ENCODE assay signal across 18 cellular contexts in genomic region chr9:76443887-76444286, GRCh38. TPM values are rescaled to one million over a fixed set of nuclear protein-coding genes. Genes with fewer than 3 reads are reported as not detected.
A peak's percentile ranks its signal among the peaks of the same experiment; 100 is the strongest.
DNase-seq lines count a peak whose midpoint lies in the region; ATAC-seq and TF ChIP-seq lines count a peak whose summit lies in the region.
"Had no signal": no experiment of that assay in that cellular context is flagged by ENCODE, and none has a peak within 500 bp of the region (broad histone marks: within the 10 kb centered on the region; RNA-seq: fewer than 3 reads in every experiment).

No MANE protein-coding gene starts in this region.

- peaks cover 1% of the 10 kb centered on the region for H3K36me3 Mint-ChIP-seq in activated CD8-positive, alpha-beta T cell treated with anti-CD3 and anti-CD28 coated beads for 36 hours (ENCODE audit: low read depth)
- H3K36me3 Mint-ChIP-seq in activated CD8-positive, alpha-beta T cell treated with anti-CD3 and anti-CD28 coated beads, Interleukin-2, amount 10 ng/mL, durations not matched to agents 7 days and 5 days (ENCODE audit: low read depth), result peaks cover 2% of the 10 kb centered on the region
- peaks cover 3% of the 10 kb centered on the region for H3K36me3 Mint-ChIP-seq in CD4-positive, CD25-positive, alpha-beta regulatory T cell
- H3K36me3 Mint-ChIP-seq in activated T-helper 1 cell treated with anti-CD3 and anti-CD28 coated beads, Interleukin-12 subunit alpha, Interleukin-12 subunit beta, Interleukin-2, Interleukin-4 antibody, amounts not matched to agents 30 ng/mL and 10 ng/mL and 1 ng/mL, durations not matched to agents 14 hours and 24 hours and 36 hours (ENCODE audit: low read depth), result peaks cover 6% of the 10 kb centered on the region

- H3K79me2 ChIP-seq in hepatocyte, result no peaks in the 10 kb centered on the region

- peak overlapping the region; percentile 33 for H3K4me3 Mint-ChIP-seq in activated CD8-positive, alpha-beta T cell treated with anti-CD3 and anti-CD28 coated beads for 36 hours
- H3K4me3 Mint-ChIP-seq in activated CD8-positive, alpha-beta T cell treated with anti-CD3 and anti-CD28 coated beads, Interleukin-2, amount 10 ng/mL, durations not matched to agents 7 days and 5 days, result no peak overlapping the region
- peak overlapping the region; percentile 5 to 71 (median 22) for H3K4me3 Mint-ChIP-seq in CD4-positive, CD25-positive, alpha-beta regulatory T cell
- peak overlapping the region; percentile 89 for H3K4me3 Mint-ChIP-seq in activated T-helper 1 cell treated with anti-CD3 and anti-CD28 coated beads, Interleukin-12 subunit alpha, Interleukin-12 subunit beta, Interleukin-2, Interleukin-4 antibody, amounts not matched to agents 30 ng/mL and 10 ng/mL and 1 ng/mL, durations not matched to agents 14 hours and 24 hours and 36 hours

- no peak overlapping the region for H3K27ac ChIP-seq in CD4-positive, CD25-positive, alpha-beta regulatory T cell (ENCODE audit: insufficient read depth, low read length, poor library complexity, severe bottlenecking)
- peak overlapping the region; percentile 59 for H3K27ac ChIP-seq in hepatocyte
- no peak overlapping the region for H3K27ac ChIP-seq in left lung
- H3K27ac ChIP-seq: BLaER1, HL-60 had no signal

- peak overlapping the region; percentile 63 for H3K4me3 ChIP-seq in CD4-positive, CD25-positive, alpha-beta regulatory T cell (ENCODE audit: low read depth, low read length)
- H3K4me3 ChIP-seq in hepatocyte, result no peak overlapping the region
- no peak overlapping the region for H3K4me3 ChIP-seq in left lung
- H3K4me3 ChIP-seq: BLaER1, HAP-1 had no signal

- POLR2A ChIA-PET in activated CD8-positive, alpha-beta T cell treated with anti-CD3 and anti-CD28 coated beads for 36 hours (lab: Charles Lee), result no interaction called here
- POLR2A ChIA-PET in activated CD8-positive, alpha-beta T cell treated with anti-CD3 and anti-CD28 coated beads, Interleukin-2, amount 10 ng/mL, durations not matched to agents 7 days and 5 days (lab: Charles Lee), result no interaction called here

- no peak for ATAC-seq in activated CD8-positive, alpha-beta T cell treated with anti-CD3 and anti-CD28 coated beads for 36 hours
- ATAC-seq in activated CD8-positive, alpha-beta T cell treated with anti-CD3 and anti-CD28 coated beads, Interleukin-2, amount 10 ng/mL, durations not matched to agents 7 days and 5 days, result no peak
- ATAC-seq in CD4-positive, CD25-positive, alpha-beta regulatory T cell (ENCODE audit: low read depth in 2 of 2), result no peak
- ATAC-seq in left lung, result no peak

- CTCF ChIA-PET in activated CD8-positive, alpha-beta T cell treated with anti-CD3 and anti-CD28 coated beads for 36 hours (lab: Charles Lee), result interaction anchor here (0.6 to 2.3 kb wide), 3 partner anchors 215 to 262 kb away, joined by 3 to 12 read pairs (median 3); no protein-coding TSS in a partner anchor
- CTCF ChIA-PET in activated CD8-positive, alpha-beta T cell treated with anti-CD3 and anti-CD28 coated beads, Interleukin-2, amount 10 ng/mL, durations not matched to agents 7 days and 5 days (lab: Charles Lee), result interaction anchor here (1.0 to 10.1 kb wide), 2 partner anchors 19 to 214 kb away, joined by 4 to 89 read pairs; no protein-coding TSS in a partner anchor

- no peak overlapping the region for H3K4me2 ChIP-seq in hepatocyte
- H3K4me2 ChIP-seq: BLaER1 had no signal

- no peak overlapping the region for H3K27ac Mint-ChIP-seq in activated CD8-positive, alpha-beta T cell treated with anti-CD3 and anti-CD28 coated beads for 36 hours
- H3K27ac Mint-ChIP-seq in activated CD8-positive, alpha-beta T cell treated with anti-CD3 and anti-CD28 coated beads, Interleukin-2, amount 10 ng/mL, durations not matched to agents 7 days and 5 days, result no peak overlapping the region
- peak overlapping the region; percentile 64 to 94 (median 84) for H3K27ac Mint-ChIP-seq in CD4-positive, CD25-positive, alpha-beta regulatory T cell
- peak overlapping the region; percentile 38 for H3K27ac Mint-ChIP-seq in activated T-helper 1 cell treated with anti-CD3 and anti-CD28 coated beads, Interleukin-12 subunit alpha, Interleukin-12 subunit beta, Interleukin-2, Interleukin-4 antibody, amounts not matched to agents 30 ng/mL and 10 ng/mL and 1 ng/mL, durations not matched to agents 14 hours and 24 hours and 36 hours

- no peaks in the 10 kb centered on the region for H3K9me3 ChIP-seq in CD4-positive, CD25-positive, alpha-beta regulatory T cell (ENCODE audit: control insufficient read depth in 2 of 2, low read length in 2 of 2)
- H3K9me3 ChIP-seq in hepatocyte (ENCODE audit: low read depth) (no peaks in the 10 kb centered on the region), left lung (no peaks in the 10 kb centered on the region)
- H3K9me3 ChIP-seq: HAP-1 had no signal

- intact Hi-C loops in activated CD8-positive, alpha-beta T cell treated with anti-CD3 and anti-CD28 coated beads for 36 hours (cut with micrococcal nuclease), result no loop called here
- intact Hi-C loops in activated T-helper 1 cell treated with anti-CD3 and anti-CD28 coated beads, Interleukin-12 subunit alpha, Interleukin-12 subunit beta, Interleukin-2, Interleukin-4 antibody, amounts not matched to agents 30 ng/mL and 10 ng/mL and 1 ng/mL, durations not matched to agents 14 hours and 24 hours and 36 hours (cut with micrococcal nuclease), result loop anchor here (5.0 kb wide), 4 partner anchors 262 to 1292 kb away; partner anchors contain the start of gene VPS13A
- intact Hi-C loops in left lung (cut with DNase I), result no loop called here

- peaks cover 33% of the 10 kb centered on the region for H3K4me1 Mint-ChIP-seq in activated CD8-positive, alpha-beta T cell treated with anti-CD3 and anti-CD28 coated beads for 36 hours (ENCODE audit: low read depth)
- peaks cover 48% of the 10 kb centered on the region for H3K4me1 Mint-ChIP-seq in activated CD8-positive, alpha-beta T cell treated with anti-CD3 and anti-CD28 coated beads, Interleukin-2, amount 10 ng/mL, durations not matched to agents 7 days and 5 days (ENCODE audit: low read depth)
- H3K4me1 Mint-ChIP-seq in CD4-positive, CD25-positive, alpha-beta regulatory T cell, result peaks cover 7 to 45% (median 31%) of the 10 kb centered on the region in 4 donors
- peaks cover 61% of the 10 kb centered on the region for H3K4me1 Mint-ChIP-seq in activated T-helper 1 cell treated with anti-CD3 and anti-CD28 coated beads, Interleukin-12 subunit alpha, Interleukin-12 subunit beta, Interleukin-2, Interleukin-4 antibody, amounts not matched to agents 30 ng/mL and 10 ng/mL and 1 ng/mL, durations not matched to agents 14 hours and 24 hours and 36 hours (ENCODE audit: low read depth)

- no peaks in the 10 kb centered on the region for H4K20me1 ChIP-seq in hepatocyte (ENCODE audit: insufficient read depth, poor library complexity, severe bottlenecking)
- H4K20me1 ChIP-seq: BLaER1 had no signal

- no peak overlapping the region for H2AFZ ChIP-seq in hepatocyte

- no peaks in the 10 kb centered on the region for H3K9me2 ChIP-seq in hepatocyte (replicated peaks; ENCODE audit: insufficient read depth)

- peaks cover 3% of the 10 kb centered on the region for H3K9me3 Mint-ChIP-seq in activated CD8-positive, alpha-beta T cell treated with anti-CD3 and anti-CD28 coated beads for 36 hours
- H3K9me3 Mint-ChIP-seq in activated CD8-positive, alpha-beta T cell treated with anti-CD3 and anti-CD28 coated beads, Interleukin-2, amount 10 ng/mL, durations not matched to agents 7 days and 5 days (ENCODE audit: insufficient read depth), result no peaks in the 10 kb centered on the region
- no peaks in the 10 kb centered on the region for H3K9me3 Mint-ChIP-seq in CD4-positive, CD25-positive, alpha-beta regulatory T cell
- H3K9me3 Mint-ChIP-seq in activated T-helper 1 cell treated with anti-CD3 and anti-CD28 coated beads, Interleukin-12 subunit alpha, Interleukin-12 subunit beta, Interleukin-2, Interleukin-4 antibody, amounts not matched to agents 30 ng/mL and 10 ng/mL and 1 ng/mL, durations not matched to agents 14 hours and 24 hours and 36 hours, result no peaks in the 10 kb centered on the region

- peaks cover 25% of the 10 kb centered on the region for H3K4me1 ChIP-seq in CD4-positive, CD25-positive, alpha-beta regulatory T cell (ENCODE audit: control insufficient read depth, insufficient read depth, low read length, poor library complexity, severe bottlenecking)
- H3K4me1 ChIP-seq in hepatocyte (ENCODE audit: insufficient read depth) (peaks cover 9% of the 10 kb centered on the region), left lung (peaks cover 0 to 6% of the 10 kb centered on the region in 2 donors)
- H3K4me1 ChIP-seq: BLaER1, HAP-1 had no signal

- TF ChIP-seq CTCF in activated CD8-positive, alpha-beta T cell treated with anti-CD3 and anti-CD28 coated beads for 36 hours (IDR thresholded peaks at IDR 0.05), result no peak
- TF ChIP-seq CTCF in hepatocyte (IDR thresholded peaks at IDR 0.05; ENCODE audit: poor library complexity) (no peak), left lung (IDR thresholded peaks at IDR 0.05) (no peak)

- 49% methylated on average over 3 of the region's 3 CpGs for WGBS in hepatocyte (ENCODE audit: low lambda C conversion rate, missing lambda C conversion rate)

- DNase-seq in activated CD8-positive, alpha-beta T cell treated with anti-CD3 and anti-CD28 coated beads for 36 hours, result no peak
- no peak for DNase-seq in activated CD8-positive, alpha-beta T cell treated with anti-CD3 and anti-CD28 coated beads, Interleukin-2, amount 10 ng/mL, durations not matched to agents 7 days and 5 days
- DNase-seq in CD4-positive, CD25-positive, alpha-beta regulatory T cell, result no peak
- no peak for DNase-seq in activated T-helper 1 cell treated with anti-CD3 and anti-CD28 coated beads, Interleukin-12 subunit alpha, Interleukin-12 subunit beta, Interleukin-2, Interleukin-4 antibody, amounts not matched to agents 30 ng/mL and 10 ng/mL and 1 ng/mL, durations not matched to agents 14 hours and 24 hours and 36 hours (ENCODE audit: low spot score)
- peak; percentile 13 for DNase-seq in hepatocyte (ENCODE audit: low spot score)
- no peak for DNase-seq in left lung
- DNase-seq in NCI-H510A (lab: John Stamatoyannopoulos, UW), result no peak
- no peak for DNase-seq in middle frontal gyrus (ENCODE audit: extremely low spot score, low spot score)
- DNase-seq: CD8-positive, alpha-beta memory T cell; DND-41; NCI-H187; NCI-H226; NCI-H526; NK-92 treated with Interleukin-12 subunit alpha and Interleukin-12 subunit beta, amount 100 ng/mL, for 24 hours; RPMI8226 had no signal

- H3K36me3 ChIP-seq in CD4-positive, CD25-positive, alpha-beta regulatory T cell (ENCODE audit: control insufficient read depth, insufficient read depth, low read length), result no peaks in the 10 kb centered on the region
- H3K36me3 ChIP-seq in hepatocyte (replicated peaks; ENCODE audit: insufficient read depth, low read depth) (no peaks in the 10 kb centered on the region), left lung (no peaks in the 10 kb centered on the region)
- H3K36me3 ChIP-seq: BLaER1, HAP-1 had no signal

- peaks cover 3% of the 10 kb centered on the region for H3K27me3 Mint-ChIP-seq in activated CD8-positive, alpha-beta T cell treated with anti-CD3 and anti-CD28 coated beads for 36 hours
- no peaks in the 10 kb centered on the region for H3K27me3 Mint-ChIP-seq in activated CD8-positive, alpha-beta T cell treated with anti-CD3 and anti-CD28 coated beads, Interleukin-2, amount 10 ng/mL, durations not matched to agents 7 days and 5 days (ENCODE audit: low read depth)
- H3K27me3 Mint-ChIP-seq in CD4-positive, CD25-positive, alpha-beta regulatory T cell, result no peaks in the 10 kb centered on the region
- no peaks in the 10 kb centered on the region for H3K27me3 Mint-ChIP-seq in activated T-helper 1 cell treated with anti-CD3 and anti-CD28 coated beads, Interleukin-12 subunit alpha, Interleukin-12 subunit beta, Interleukin-2, Interleukin-4 antibody, amounts not matched to agents 30 ng/mL and 10 ng/mL and 1 ng/mL, durations not matched to agents 14 hours and 24 hours and 36 hours (ENCODE audit: insufficient read depth)
- H3K27me3 Mint-ChIP-seq: CD8-positive, alpha-beta memory T cell had no signal

- no peaks in the 10 kb centered on the region for H3K27me3 ChIP-seq in CD4-positive, CD25-positive, alpha-beta regulatory T cell (ENCODE audit: control insufficient read depth, insufficient read depth, low read length)
- no peaks in the 10 kb centered on the region for H3K27me3 ChIP-seq in hepatocyte
- H3K27me3 ChIP-seq in left lung, result no peaks in the 10 kb centered on the region
- H3K27me3 ChIP-seq: BLaER1 had no signal

RNA-seq across cellular contexts. Expression of gene GCNT1, which starts 15.1 kb away (rescaled TPM):
- 1 to 10 TPM; 3.5 to 4.9 TPM for total RNA-seq in activated CD8-positive, alpha-beta T cell treated with anti-CD3 and anti-CD28 coated beads for 36 hours
- 1 to 10 TPM; 7.7 to 8.0 TPM for total RNA-seq in activated CD8-positive, alpha-beta T cell treated with anti-CD3 and anti-CD28 coated beads, Interleukin-2, amount 10 ng/mL, durations not matched to agents 7 days and 5 days
- total RNA-seq in CD4-positive, CD25-positive, alpha-beta regulatory T cell, result 10.4 TPM
- 10 to 100 TPM in 2 of 4 donors, 1 to 10 TPM in 2; 4.5 to 12.7 (median 10.5) TPM for polyA plus RNA-seq in CD4-positive, CD25-positive, alpha-beta regulatory T cell
- total RNA-seq in activated T-helper 1 cell treated with anti-CD3 and anti-CD28 coated beads, Interleukin-12 subunit alpha, Interleukin-12 subunit beta, Interleukin-2, Interleukin-4 antibody, amounts not matched to agents 30 ng/mL and 10 ng/mL and 1 ng/mL, durations not matched to agents 14 hours and 24 hours and 36 hours, result 11.6 and 13.1 TPM in 2 replicates
- total RNA-seq in hepatocyte, result 59.3 and 62.4 TPM in 2 replicates
- polyA plus RNA-seq in hepatocyte, result 43.4 and 48.6 TPM in 2 replicates
- total RNA-seq in left lung, result 10 to 100 TPM; 10.8 to 17.0 TPM

RNA-seq across cellular contexts. Expression of gene RFK, which starts 49.7 kb away (rescaled TPM):
- total RNA-seq in activated CD8-positive, alpha-beta T cell treated with anti-CD3 and anti-CD28 coated beads for 36 hours, result 1 to 10 TPM; 6.4 to 9.3 TPM
- 10 to 100 TPM; 18.2 to 21.5 TPM for total RNA-seq in activated CD8-positive, alpha-beta T cell treated with anti-CD3 and anti-CD28 coated beads, Interleukin-2, amount 10 ng/mL, durations not matched to agents 7 days and 5 days
- total RNA-seq in CD4-positive, CD25-positive, alpha-beta regulatory T cell, result 12.4 TPM
- polyA plus RNA-seq in CD4-positive, CD25-positive, alpha-beta regulatory T cell, result 10 to 100 TPM; 31.3 to 39.7 (median 35.0) TPM
- 20.3 and 20.8 TPM in 2 replicates for total RNA-seq in activated T-helper 1 cell treated with anti-CD3 and anti-CD28 coated beads, Interleukin-12 subunit alpha, Interleukin-12 subunit beta, Interleukin-2, Interleukin-4 antibody, amounts not matched to agents 30 ng/mL and 10 ng/mL and 1 ng/mL, durations not matched to agents 14 hours and 24 hours and 36 hours
- 46.6 and 56.9 TPM in 2 replicates for total RNA-seq in hepatocyte
- 23.8 and 32.0 TPM in 2 replicates for polyA plus RNA-seq in hepatocyte
- total RNA-seq in left lung, result 10 to 100 TPM; 18.5 to 20.8 TPM

Comparison
In these comparisons a context has a peak if more than half of its experiments do, and no peak if none do; other contexts are left out.
1. H3K27ac Mint-ChIP-seq: peak in CD4-positive, CD25-positive, alpha-beta regulatory T cell (3 of 3) and activated T-helper 1 cell treated with anti-CD3 and anti-CD28 coated beads, Interleukin-12 subunit alpha, Interleukin-12 subunit beta, Interleukin-2, Interleukin-4 antibody, amounts not matched to agents 30 ng/mL and 10 ng/mL and 1 ng/mL, durations not matched to agents 14 hours and 24 hours and 36 hours (single experiment); none in activated CD8-positive, alpha-beta T cell treated with anti-CD3 and anti-CD28 coated beads for 36 hours (single experiment) and activated CD8-positive, alpha-beta T cell treated with anti-CD3 and anti-CD28 coated beads, Interleukin-2, amount 10 ng/mL, durations not matched to agents 7 days and 5 days (single experiment).